1 cellular context compared by ENCODE assay signal in genomic region chr6:124660185-124660584, GRCh38.
TF ChIP-seq lines count a peak whose summit lies in the region.

No MANE protein-coding gene starts in this region.

TF ChIP-seq in SK-N-SH treated with all-trans-retinoic acid at 6 μM for 48 hours, 23 proteins besides CTCF, POLR2A, EP300 and RAD21 (continued from another document):
- TF ChIP-seq POU6F1 (CRISPR knock-in tag; IDR thresholded peaks at IDR 0.05; ENCODE audit: borderline replicate concordance, low read depth) (no peak), PATZ1 (CRISPR knock-in tag; IDR thresholded peaks at IDR 0.05; ENCODE audit: borderline replicate concordance) (no peak), TCF4 (CRISPR knock-in tag; IDR thresholded peaks at IDR 0.05; ENCODE audit: borderline replicate concordance) (no peak), CSDC2 (CRISPR knock-in tag; IDR thresholded peaks at IDR 0.05) (no peak), ZC3H10 (CRISPR knock-in tag; IDR thresholded peaks at IDR 0.05) (no peak), RARB (CRISPR knock-in tag; IDR thresholded peaks at IDR 0.05) (no peak), CSRNP3 (CRISPR knock-in tag; IDR thresholded peaks at IDR 0.05) (no peak)
